9 cellular contexts compared by ENCODE assay signal in the genomic region with DNA sequence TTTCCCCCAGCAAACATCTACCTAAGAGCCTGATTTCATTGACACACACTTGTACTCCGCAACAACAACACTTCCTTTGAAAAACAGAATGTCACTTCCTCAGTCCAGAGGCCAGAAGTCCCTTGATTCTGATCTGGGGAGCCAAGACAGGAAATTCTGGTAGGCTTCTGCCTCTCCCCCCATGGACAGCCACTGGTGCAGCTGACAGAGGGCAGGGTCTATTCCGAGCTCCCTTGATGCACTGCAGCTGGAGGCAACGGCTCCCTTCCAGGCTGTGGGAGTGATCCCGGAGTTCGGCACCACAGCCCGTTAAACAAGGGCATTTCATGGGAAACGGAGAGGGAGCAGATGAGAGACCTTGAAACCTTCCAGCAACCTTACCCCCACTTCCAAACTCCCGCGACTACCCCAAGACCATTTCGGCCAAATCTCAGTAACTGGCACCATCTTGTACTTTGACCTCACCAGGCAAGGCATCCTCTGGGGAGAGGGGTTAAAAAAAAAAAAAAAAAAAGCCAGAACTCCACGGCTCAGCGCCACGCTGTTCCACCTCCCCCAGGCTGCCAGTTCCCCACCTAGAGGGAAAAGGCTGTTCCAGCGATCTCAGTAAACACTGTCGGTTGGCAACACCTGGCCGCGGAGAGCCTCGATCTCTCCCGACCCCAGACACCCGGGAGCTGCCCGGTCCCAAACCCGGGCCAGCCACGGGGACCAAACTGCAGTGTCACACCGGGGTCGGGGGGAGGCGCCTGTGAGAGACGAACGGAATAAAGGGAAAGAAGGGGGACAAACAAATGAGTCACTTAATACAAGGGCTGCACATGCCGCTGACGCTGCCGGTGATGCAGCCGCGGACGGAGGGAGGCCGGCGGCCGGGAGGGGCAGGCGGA. TPM values are rescaled to one million over a fixed set of nuclear protein-coding genes. Genes with fewer than 3 reads are reported as not detected.
DNase-seq lines count a peak whose midpoint lies in the region; ATAC-seq, FAIRE-seq and TF ChIP-seq lines count a peak whose summit lies in the region.
"Had no signal": no experiment of that assay in that cellular context is flagged by ENCODE, and none has a peak within 500 bp of the region (broad histone marks: within the 10 kb centered on the region; RNA-seq: fewer than 3 reads in every experiment).

No MANE protein-coding gene starts in this region.

- POLR2A ChIA-PET in H1 (lab: Charles Lee; ENCODE audit: partially characterized antibody): interaction anchor here (0.7 to 4.7 kb wide), 6 partner anchors 13 to 277 kb away, joined by 3 to 33 read pairs (median 6); a partner anchor contains a TSS

- H2BK15ac ChIP-seq in H1 (ENCODE audit: low read length): no peak overlapping the region

- peak overlapping the region; percentile 90 for H2AFZ ChIP-seq in H1 (ENCODE audit: low read length)

- peak overlapping the region; percentile 37 to 52 (median 44); a peak in 6 of 7 replicates for H3K9ac ChIP-seq in H1 (replicated peaks in 1 of 4; ENCODE audit: extremely low read depth in 1 of 4, low read depth in 3 of 4, low read length in 3 of 4)

- WGBS in H1 (ENCODE audit: extremely low coverage in 1 of 2, insufficient coverage in 1 of 2, insufficient read length in 1 of 2, insufficient replicate concordance in 2 of 2, low coverage in 1 of 2, low lambda C conversion rate in 2 of 2, missing lambda C conversion rate in 1 of 2), 2 experiments: 3% methylated on average over 29 of the region's 38 CpGs; no CpG with 5 or more reads in 1 of the 2 experiments

- peak overlapping the region; percentile 55; the same call in 1 of the 2 replicates for H2BK12ac ChIP-seq in H1 (ENCODE audit: low read depth, low read length)

- H3K4me3 ChIP-seq in CD4-positive, CD25-positive, alpha-beta regulatory T cell (ENCODE audit: low read depth, low read length): peak overlapping the region; percentile 37
- H3K4me3 ChIP-seq in H1 (ENCODE audit: extremely low read depth in 1 of 4, insufficient read depth in 2 of 4, low read depth in 3 of 4, low read length in 4 of 4): peak overlapping the region; percentile 56 to 72 (median 60)

- no peak overlapping the region for H2BK120ac ChIP-seq in H1 (replicated peaks; ENCODE audit: low read depth, low read length)

- CTCF ChIA-PET in H1 (lab: Charles Lee; ENCODE audit: partially characterized antibody): interaction anchor here (0.6 to 7.6 kb wide), 22 partner anchors 11 to 916 kb away, joined by 3 to 87 read pairs (median 3); no protein-coding TSS in a partner anchor

- peaks cover 6% of the 10 kb centered on the region for H3K27me3 ChIP-seq in CD4-positive, CD25-positive, alpha-beta regulatory T cell (ENCODE audit: control insufficient read depth, insufficient read depth, low read length)
- H3K27me3 ChIP-seq in H1 (replicated peaks in 1 of 4; ENCODE audit: control insufficient read depth in 3 of 4, extremely low read depth in 1 of 4, insufficient read depth in 3 of 4, low read length in 3 of 4): peaks cover 0 to 13% (median 8%) of the 10 kb centered on the region in 4 experiments; a peak in 4 of 7 replicates

- H3K23me2 ChIP-seq in H1 (ENCODE audit: low read depth, low read length): peaks cover 10% of the 10 kb centered on the region; the same call in 1 of the 2 replicates

- H3K79me1 ChIP-seq in H1 (ENCODE audit: low read depth, low read length): no peaks in the 10 kb centered on the region

- peak; percentile 65 to 66 for ATAC-seq in CD4-positive, CD25-positive, alpha-beta regulatory T cell (ENCODE audit: low read depth in 2 of 2)

- H3K4ac ChIP-seq in H1 (replicated peaks; ENCODE audit: insufficient read length, low read depth, low read length): no peak overlapping the region

- TF ChIP-seq EP300 in H1 (IDR thresholded peaks at IDR 0.05; ENCODE audit: borderline replicate concordance in 1 of 2, low read depth in 2 of 2, low read length in 2 of 2): no peak

- no peak overlapping the region for H2BK5ac ChIP-seq in H1 (ENCODE audit: low read depth, low read length)

- no peaks in the 10 kb centered on the region for H3K36me3 Mint-ChIP-seq in CD4-positive, CD25-positive, alpha-beta regulatory T cell

- peak overlapping the region; percentile 92 for H4K8ac ChIP-seq in H1 (ENCODE audit: extremely low read depth, insufficient read depth, low read length)

- no peaks in the 10 kb centered on the region for H3K9me3 ChIP-seq in CD4-positive, CD25-positive, alpha-beta regulatory T cell (ENCODE audit: control insufficient read depth in 2 of 2, low read length in 2 of 2)
- H3K9me3 ChIP-seq in H1 (ENCODE audit: insufficient read depth in 2 of 2, low read depth in 1 of 2, low read length in 1 of 2): no peaks in the 10 kb centered on the region

- H3K27me3 Mint-ChIP-seq in CD4-positive, CD25-positive, alpha-beta regulatory T cell: peaks cover 37% of the 10 kb centered on the region

- H3K36me3 ChIP-seq in CD4-positive, CD25-positive, alpha-beta regulatory T cell (ENCODE audit: control insufficient read depth, insufficient read depth, low read length): no peaks in the 10 kb centered on the region
- H3K36me3 ChIP-seq in H1 (ENCODE audit: control insufficient read depth in 2 of 4, insufficient read depth in 4 of 4, low read length in 3 of 4): no peaks in the 10 kb centered on the region

- FAIRE-seq in H1 (lab: Jason Lieb, UNC): no peak
- FAIRE-seq: colon had no signal

- peaks cover 0 to 7% of the 10 kb centered on the region in 2 experiments; a peak in 1 of 4 replicates for H3K79me2 ChIP-seq in H1 (ENCODE audit: control insufficient read depth in 1 of 2, insufficient read depth in 2 of 2, low read length in 2 of 2)

- peak; percentile 60 for TF ChIP-seq CTCF in GM20000 (IDR thresholded peaks at IDR 0.05; ENCODE audit: extremely low read depth, missing control alignments)
- peak; percentile 51 to 55 (median 55) for TF ChIP-seq CTCF in H1 (IDR thresholded peaks at IDR 0.05; ENCODE audit: control extremely low read depth in 1 of 3, insufficient read depth in 1 of 3, low read depth in 1 of 3, low read length in 3 of 3)

- no peak; a peak in 2 of 3 replicates for TF ChIP-seq POLR2A in H1 (IDR thresholded peaks at IDR 0.05; ENCODE audit: control extremely low read depth in 1 of 2, low read depth in 2 of 2, low read length in 2 of 2)

- H4K91ac ChIP-seq in H1 (replicated peaks; ENCODE audit: insufficient read length, low read length): no peak overlapping the region

- H3K18ac ChIP-seq in H1 (ENCODE audit: extremely low read depth, low read length): peak overlapping the region; percentile 68; the same call in 1 of the 2 replicates

- H3K27ac ChIP-seq in CD4-positive, CD25-positive, alpha-beta regulatory T cell (ENCODE audit: insufficient read depth, low read length, poor library complexity, severe bottlenecking): no peak overlapping the region
- H3K27ac ChIP-seq in H1 (ENCODE audit: low read depth, low read length): no peak overlapping the region

- no peak overlapping the region for H4K5ac ChIP-seq in H1 (ENCODE audit: insufficient read length, low read depth, low read length)

- peaks cover 0 to 2% of the 10 kb centered on the region in 2 experiments for H4K20me1 ChIP-seq in H1 (replicated peaks in 1 of 2; ENCODE audit: control insufficient read depth in 1 of 2, insufficient read depth in 2 of 2, low read length in 2 of 2)

- no peak overlapping the region for H3K56ac ChIP-seq in H1 (replicated peaks; ENCODE audit: insufficient read length, low read depth, low read length)

- H3K4me1 Mint-ChIP-seq in CD4-positive, CD25-positive, alpha-beta regulatory T cell: peaks cover 10 to 37% (median 27%) of the 10 kb centered on the region in 4 donors

- H2BK20ac ChIP-seq in H1 (ENCODE audit: low read length): no peak overlapping the region

- no peak overlapping the region for H3K23ac ChIP-seq in H1 (ENCODE audit: insufficient read length)

- no peaks in the 10 kb centered on the region for H3K9me3 Mint-ChIP-seq in CD4-positive, CD25-positive, alpha-beta regulatory T cell

- H3K4me2 ChIP-seq in H1 (ENCODE audit: insufficient read depth in 1 of 2, low read depth in 2 of 2, low read length in 2 of 2): peak overlapping the region; percentile 76 to 81

- no peak overlapping the region for H3K14ac ChIP-seq in H1 (ENCODE audit: insufficient read length)

- peak overlapping the region; percentile 86 to 96 (median 94) for H3K4me3 Mint-ChIP-seq in CD4-positive, CD25-positive, alpha-beta regulatory T cell

- H2AK5ac ChIP-seq in H1 (ENCODE audit: low read depth, low read length): no peak overlapping the region

- peak overlapping the region; percentile 82 to 96 (median 88) for H3K27ac Mint-ChIP-seq in CD4-positive, CD25-positive, alpha-beta regulatory T cell

- peaks cover 27% of the 10 kb centered on the region for H3K4me1 ChIP-seq in CD4-positive, CD25-positive, alpha-beta regulatory T cell (ENCODE audit: control insufficient read depth, insufficient read depth, low read length, poor library complexity, severe bottlenecking)
- peaks cover 3 to 16% (median 5%) of the 10 kb centered on the region in 4 experiments; a peak in 6 of 7 replicates for H3K4me1 ChIP-seq in H1 (replicated peaks in 1 of 4; ENCODE audit: control insufficient read depth in 3 of 4, insufficient read depth in 4 of 4, low read length in 3 of 4)

- DNase-seq in CD4-positive, CD25-positive, alpha-beta regulatory T cell: peak; percentile 60 to 82 (median 62)
- DNase-seq in GM20000 (ENCODE audit: low spot score): peak; percentile 84
- peak; percentile 77 for DNase-seq in HT-29 (ENCODE audit: low spot score)
- DNase-seq in NOMO-1 (lab: John Stamatoyannopoulos, UW; ENCODE audit: unreplicated experiment in 2 of 2): peak; percentile 89 to 90
- DNase-seq in activated CD8-positive, alpha-beta memory T cell treated with anti-CD3 and anti-CD28 coated beads for 48 hours (ENCODE audit: low read depth in 2 of 3, low spot score in 2 of 3): peak; percentile 44 to 60 (median 47)
- DNase-seq in H1 (ENCODE audit: low read depth in 1 of 2, low spot score in 2 of 2): peak; percentile 50 to 91
- DNase-seq in mesenteric fat pad (ENCODE audit: low spot score): peak; percentile 96
- DNase-seq in stimulated activated CD8-positive, alpha-beta memory T cell treated with anti-CD3 and anti-CD28 coated beads, Interleukin-15, amount 100 ng/mL, for 1 hour (ENCODE audit: low read depth): peak; percentile 62

- TF ChIP-seq RAD21 in H1 (IDR thresholded peaks at IDR 0.05 in 1 of 2, conservative IDR thresholded peaks at IDR 0.05 in 1 of 2; ENCODE audit: low read depth in 2 of 2, low read length in 2 of 2): peak; percentile 37 to 59; a peak in 3 of 4 replicates

RNA-seq across cellular contexts. Expression of a gene that starts 1.1 kb away (rescaled TPM):
- 15.7 TPM for total RNA-seq in CD4-positive, CD25-positive, alpha-beta regulatory T cell
- under 1 TPM; 0.05 to 0.69 (median 0.45) TPM for polyA plus RNA-seq in CD4-positive, CD25-positive, alpha-beta regulatory T cell
- total RNA-seq in HT-29 (2014; rRNA removed; shearing (Covaris generic)): 1.8 and 3.6 TPM in 2 replicates
- total RNA-seq in H1 (2021; fragmentation: NEBNext Ultra II Directional; extraction: Animal tissue kit (Norgen Biotek cat#: 25700)): 9.5 and 14.0 TPM in 2 replicates
- 6.2 and 6.3 TPM in 2 replicates for polyA plus RNA-seq in H1 (2011; rRNA removed)
- 5.8 TPM for polyA plus RNA-seq in H1 (2011; cell fraction: cytosol; rRNA removed)
- polyA plus RNA-seq in H1 (2011; cell fraction: nucleus; rRNA removed): 9.3 TPM
- polyA plus RNA-seq in H1 (2012, experiment 1 of 2): 6.3 to 8.0 TPM (median 7.2 TPM) in 4 replicates
- polyA plus RNA-seq in H1 (2012, experiment 2 of 2): 4.5 TPM
- 4.8 TPM for polyA plus RNA-seq in H1 (2013, experiment 1 of 2)
- polyA plus RNA-seq in H1 (2013, experiment 2 of 2): 4.0 TPM
- polyA minus RNA-seq in H1 (2011; rRNA and poly(A)+ RNA removed): 15.6 and 16.9 TPM in 2 replicates
- 8.4 TPM for polyA minus RNA-seq in H1 (2011; cell fraction: cytosol; rRNA and poly(A)+ RNA removed)
- polyA minus RNA-seq in H1 (2011; cell fraction: nucleus; rRNA and poly(A)+ RNA removed): 14.2 TPM
- 65.1 TPM for total RNA-seq in mesenteric fat pad
